ENCODE assay signal across 27 cellular contexts in the genomic region with DNA sequence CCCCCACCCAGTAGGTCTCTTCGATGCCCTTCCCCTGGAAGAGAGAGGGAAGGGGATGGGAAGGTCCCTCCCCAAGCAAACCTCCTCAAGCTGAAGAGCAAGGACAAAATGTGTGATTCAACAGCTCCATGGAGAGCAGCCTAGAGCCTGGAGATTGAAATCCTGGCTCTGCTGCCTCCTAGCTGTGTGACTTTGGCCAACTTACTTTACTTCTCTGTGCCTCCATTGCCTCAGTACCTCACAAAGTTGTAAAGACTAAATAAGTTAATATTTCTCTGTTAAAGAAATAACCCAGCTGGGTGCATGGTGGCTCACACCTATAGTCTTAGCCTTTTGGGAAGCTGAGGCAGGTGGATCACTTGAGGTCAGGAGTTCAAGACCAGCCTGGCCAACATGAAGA. TPM values are rescaled to one million over a fixed set of nuclear protein-coding genes. Genes with fewer than 3 reads are reported as not detected.
"Had no signal": no experiment of that assay in that cellular context is flagged by ENCODE, and none has a peak within 500 bp of the region (broad histone marks: within the 10 kb centered on the region; RNA-seq: fewer than 3 reads in every experiment).

No MANE protein-coding gene starts in this region.

- H2AFZ ChIP-seq: parathyroid adenoma had no signal

- H3K79me2 ChIP-seq: parathyroid adenoma had no signal

- H3K9me3 ChIP-seq: left lung, lower lobe of right lung, psoas muscle, spleen, suprapubic skin, thoracic aorta, tibial artery, uterus had no signal

- H3K9ac ChIP-seq: parathyroid adenoma had no signal

- H3K27ac Mint-ChIP-seq: immature natural killer cell; naive thymus-derived CD8-positive, alpha-beta T cell; nephron; stimulated activated effector memory CD8-positive, alpha-beta T cell treated with anti-CD3 and anti-CD28 coated beads, Interleukin-12 subunit alpha, Interleukin-12 subunit beta, amount 100 ng/mL, for 72 hours; stimulated activated naive CD8-positive, alpha-beta T cell treated with anti-CD3 and anti-CD28 coated beads, Interleukin-15, Interleukin-2, amounts not matched to agents 100 ng/mL and 50 ng/mL, for 24 hours; type B pancreatic cell had no signal

- H3K4me3 Mint-ChIP-seq: immature natural killer cell; naive thymus-derived CD8-positive, alpha-beta T cell; nephron; neural crest cell; stimulated activated effector memory CD8-positive, alpha-beta T cell treated with anti-CD3 and anti-CD28 coated beads, Interleukin-12 subunit alpha, Interleukin-12 subunit beta, amount 100 ng/mL, for 72 hours; stimulated activated naive CD8-positive, alpha-beta T cell treated with anti-CD3 and anti-CD28 coated beads, Interleukin-15, Interleukin-2, amounts not matched to agents 100 ng/mL and 50 ng/mL, for 24 hours; type B pancreatic cell had no signal

- FAIRE-seq: islet of Langerhans, kidney had no signal

- H3K4me3 ChIP-seq: left lung, lower lobe of right lung, psoas muscle, skin epidermis, spleen, suprapubic skin, thoracic aorta, tibial artery, uterus had no signal

- H3K27me3 ChIP-seq: left lung, suprapubic skin, tibial artery, uterus had no signal

- H3K27ac ChIP-seq: left lung, lower lobe of right lung, parathyroid adenoma, psoas muscle, skin epidermis, spleen, suprapubic skin, thoracic aorta, tibial artery, uterus had no signal

- DNase-seq: hypothalamus; immature natural killer cell; kidney; left colon; left lung; lower lobe of right lung; mammary epithelial cell; mesenchymal stem cell; naive thymus-derived CD8-positive, alpha-beta T cell; nucleus accumbens; psoas muscle; spleen; stimulated activated CD4-positive, alpha-beta T cell treated with anti-CD3 and anti-CD28 coated beads, Interleukin-4, amount 100 ng/mL, for 24 hours; stimulated activated naive CD4-positive, alpha-beta T cell; tibial artery; uterus had no signal

- H3K4me1 ChIP-seq: parathyroid adenoma, psoas muscle, suprapubic skin, tibial artery, uterus had no signal

- H3K27me3 Mint-ChIP-seq: stimulated activated naive CD8-positive, alpha-beta T cell treated with anti-CD3 and anti-CD28 coated beads, Interleukin-15, Interleukin-2, amounts not matched to agents 100 ng/mL and 50 ng/mL, for 24 hours had no signal

- H3K36me3 ChIP-seq: left lung, lower lobe of right lung, spleen, suprapubic skin, thoracic aorta, tibial artery, uterus had no signal

- H3K36me3 Mint-ChIP-seq: immature natural killer cell; naive thymus-derived CD8-positive, alpha-beta T cell; stimulated activated effector memory CD8-positive, alpha-beta T cell treated with anti-CD3 and anti-CD28 coated beads, Interleukin-12 subunit alpha, Interleukin-12 subunit beta, amount 100 ng/mL, for 72 hours; type B pancreatic cell had no signal

- ATAC-seq: left colon; left lung; lower lobe of right lung; naive thymus-derived CD8-positive, alpha-beta T cell; psoas muscle; sciatic nerve; stimulated activated effector memory CD8-positive, alpha-beta T cell treated with anti-CD3 and anti-CD28 coated beads, Interleukin-12 subunit alpha, Interleukin-12 subunit beta, amount 100 ng/mL, for 72 hours had no signal

- H3K9me3 Mint-ChIP-seq: immature natural killer cell; naive thymus-derived CD8-positive, alpha-beta T cell; nephron; neural crest cell; stimulated activated effector memory CD8-positive, alpha-beta T cell treated with anti-CD3 and anti-CD28 coated beads, Interleukin-12 subunit alpha, Interleukin-12 subunit beta, amount 100 ng/mL, for 72 hours; stimulated activated naive CD8-positive, alpha-beta T cell treated with anti-CD3 and anti-CD28 coated beads, Interleukin-15, Interleukin-2, amounts not matched to agents 100 ng/mL and 50 ng/mL, for 24 hours; type B pancreatic cell had no signal

RNA-seq across cellular contexts. Expression of gene LRRC32, which starts 21.1 kb away (rescaled TPM):
- polyA plus RNA-seq: mammary epithelial cell; naive thymus-derived CD8-positive, alpha-beta T cell had no signal
